In the genomic region with DNA sequence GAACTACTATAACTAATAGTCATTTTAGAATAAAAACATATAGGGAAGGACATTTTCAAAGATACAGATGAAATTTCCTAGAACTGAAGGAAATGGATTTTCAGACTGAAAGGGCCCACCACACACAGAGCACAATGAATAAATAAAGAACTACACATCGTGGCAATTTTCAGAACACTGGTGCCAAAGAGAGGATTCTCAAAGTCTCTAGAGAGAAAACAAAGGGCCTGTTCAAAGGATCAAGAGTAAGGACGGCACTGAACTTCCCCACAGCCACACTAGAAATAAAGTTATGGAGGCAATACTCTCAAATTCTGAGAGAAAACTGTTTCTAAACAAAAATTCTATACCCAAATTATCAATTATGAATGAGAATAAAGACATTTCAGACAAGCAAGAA, we compare ENCODE assay signal across 29 cellular contexts.
DNase-seq lines count a peak whose midpoint lies in the region; FAIRE-seq and TF ChIP-seq lines count a peak whose summit lies in the region.
"Had no signal": no experiment of that assay in that cellular context is flagged by ENCODE, and none has a peak within 500 bp of the region (broad histone marks: within the 10 kb centered on the region; RNA-seq: fewer than 3 reads in every experiment).

No MANE protein-coding gene starts in this region.

- H3K27ac ChIP-seq in cingulate gyrus (ENCODE audit: low read depth, low read length) (peak overlapping the region; percentile 78), layer of hippocampus (ENCODE audit: low read depth, low read length) (peak overlapping the region; percentile 73), substantia nigra (ENCODE audit: low read depth, low read length, poor library complexity, severe bottlenecking) (peak overlapping the region; percentile 86), brain microvascular endothelial cell (no peak overlapping the region)
- H3K27ac ChIP-seq: BLaER1, GM23248, PC-9, SJSA1 had no signal

- no peaks in the 10 kb centered on the region for H3K36me3 ChIP-seq in brain microvascular endothelial cell (replicated peaks)

- TF ChIP-seq CTCF in brain microvascular endothelial cell (IDR thresholded peaks at IDR 0.05; ENCODE audit: low read depth, low read length, missing control alignments), result no peak

- in situ Hi-C loops in brain microvascular endothelial cell (cut with HindIII; ENCODE audit: low pct_ligation_motif_present, low sequenced_read_pairs), result no loop called here

- DNase-seq in COLO829 (ENCODE audit: low spot score) (peak; percentile 79), substantia nigra (lab: John Stamatoyannopoulos, UW) (peak in 4 of 49 donors; percentile 3 to 59 (median 24)), brain microvascular endothelial cell (no peak), HTR-8/SVneo (ENCODE audit: insufficient read length, low spot score) (no peak), middle frontal gyrus (ENCODE audit: extremely low spot score, low spot score) (no peak), NCI-H446 treated with DMSO at 0.1 percent for 48 hours (lab: John Stamatoyannopoulos, UW) (no peak)
- DNase-seq: 8988T; ACHN; CD4-positive, CD25-positive, alpha-beta regulatory T cell; GM23248; H7; Karpas-422; NCI-H1092 treated with DMSO at 0.1 percent for 48 hours; NCI-H1436 treated with DMSO at 0.1 percent for 48 hours; NCI-H187 treated with DMSO at 0.1 percent for 48 hours; NCI-H2107; NCI-H446; NCI-H526; NCI-H82; NK-92 treated with Interleukin-12 subunit alpha and Interleukin-12 subunit beta, amount 100 ng/mL, for 24 hours; PC-9; Right ventricle myocardium superior; RPMI8226 had no signal

- no peak overlapping the region for H3K4me3 ChIP-seq in brain microvascular endothelial cell (ENCODE audit: low read depth, low read length)
- H3K4me3 ChIP-seq: BLaER1, GM23248, PC-9, SJSA1 had no signal

- H3K27me3 ChIP-seq in layer of hippocampus (ENCODE audit: control insufficient read depth, insufficient read depth, low read length) (no peaks in the 10 kb centered on the region), brain microvascular endothelial cell (replicated peaks) (no peaks in the 10 kb centered on the region)
- H3K27me3 ChIP-seq: BLaER1, SJSA1 had no signal

- FAIRE-seq in HTR-8/SVneo (lab: Jason Lieb, UNC), result no peak
- FAIRE-seq: D721Med, HepG2 had no signal
